ENCODE assay signal across 8 cellular contexts in the genomic region with DNA sequence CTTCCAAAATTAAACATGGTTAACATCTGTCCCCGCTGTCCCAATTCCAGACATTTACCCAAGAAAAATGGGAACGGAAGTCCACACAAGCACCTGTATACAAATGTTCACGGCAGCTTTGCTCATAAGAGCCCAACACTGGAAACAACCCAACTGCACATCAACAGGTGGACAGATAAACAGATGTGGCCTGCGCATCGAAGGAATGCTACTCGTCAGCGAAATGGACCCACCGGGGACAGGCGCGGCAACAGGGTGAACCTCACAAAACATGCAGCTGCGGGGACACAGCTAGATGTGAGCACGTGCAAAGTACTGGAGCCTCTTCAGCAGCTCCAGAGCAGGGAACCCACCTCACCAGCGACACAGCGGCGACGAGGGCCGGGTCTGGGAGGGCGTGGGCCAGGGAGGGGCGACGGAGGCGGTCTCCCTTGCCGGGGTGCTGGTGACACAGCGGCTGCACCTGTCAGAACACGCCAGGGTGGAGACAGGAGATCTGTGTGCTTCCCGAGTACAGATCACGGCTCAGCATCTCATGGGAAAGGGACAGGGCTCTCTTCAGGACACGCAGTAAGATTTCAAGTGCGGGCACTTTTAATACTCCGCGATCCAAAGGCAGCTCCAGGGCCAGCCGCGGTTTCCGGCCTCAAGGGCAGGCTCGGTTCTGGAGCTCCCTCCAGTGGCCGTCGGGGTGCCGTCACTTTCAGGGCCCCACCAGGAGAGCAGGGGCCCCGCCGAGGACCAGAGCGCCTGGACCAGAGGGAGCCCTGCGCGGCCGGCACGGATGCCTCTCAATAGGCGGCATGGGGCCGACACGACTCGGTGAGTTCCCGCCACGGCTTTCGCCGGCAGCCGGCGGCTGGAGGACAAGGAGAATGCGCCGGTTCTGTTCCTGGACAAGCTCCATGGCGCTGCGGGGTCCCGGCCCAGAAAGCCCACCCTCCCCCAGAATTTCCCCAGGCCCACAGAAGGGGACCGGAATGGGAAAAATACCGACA. TPM values are rescaled to one million over a fixed set of nuclear protein-coding genes. Genes with fewer than 3 reads are reported as not detected.
DNase-seq lines count a peak whose midpoint lies in the region; TF ChIP-seq lines count a peak whose summit lies in the region.

No MANE protein-coding gene starts in this region.

- H4K20me1 ChIP-seq in osteoblast (ENCODE audit: insufficient read depth, low read length) = peaks cover 43% of the 10 kb centered on the region

- DNase-seq in AML-193 (lab: John Stamatoyannopoulos, UW) (peak; percentile 34 to 47), GM19238 (ENCODE audit: insufficient read length, low spot score) (peak; percentile 98), HT1080 (ENCODE audit: low read depth) (peak; percentile 63), SJSA1 (ENCODE audit: low read depth in 1 of 2, low spot score in 2 of 2) (peak; percentile 57 to 79), activated gamma-delta T cell (lab: John Stamatoyannopoulos, UW) (peak; percentile 54), foreskin melanocyte (peak; percentile 53), osteoblast (ENCODE audit: insufficient read length, low spot score, missing footprints) (peak; percentile 100), testis (peak; percentile 87)

- H3K9me3 ChIP-seq in SJSA1 (replicated peaks) = no peaks in the 10 kb centered on the region
- H3K9me3 ChIP-seq in osteoblast (ENCODE audit: low read depth, low read length) = no peaks in the 10 kb centered on the region
- H3K9me3 ChIP-seq in testis = no peaks in the 10 kb centered on the region

- 33 to 59% methylated on average over 23 to 60 of the region's 61 CpGs for WGBS in testis, 2 donors

- no peaks in the 10 kb centered on the region for H3K79me2 ChIP-seq in osteoblast (ENCODE audit: insufficient read depth, low read length)

- H3K4me2 ChIP-seq in osteoblast (ENCODE audit: insufficient read depth, low read length) = peak overlapping the region; percentile 71

- H3K27me3 ChIP-seq in SJSA1 (replicated peaks) = no peaks in the 10 kb centered on the region; the same call in 1 of the 2 replicates
- H3K27me3 ChIP-seq in osteoblast (ENCODE audit: insufficient read depth, low read length) = no peaks in the 10 kb centered on the region
- no peaks in the 10 kb centered on the region for H3K27me3 ChIP-seq in testis

- peaks cover 7% of the 10 kb centered on the region for H3K4me1 ChIP-seq in SJSA1 (replicated peaks)
- H3K4me1 ChIP-seq in osteoblast (ENCODE audit: insufficient read depth, low read length) = peaks cover 5% of the 10 kb centered on the region
- peaks cover 7% of the 10 kb centered on the region for H3K4me1 ChIP-seq in testis

- H3K27ac ChIP-seq in SJSA1 (no peak overlapping the region), osteoblast (ENCODE audit: low read depth, low read length) (no peak overlapping the region), testis (no peak overlapping the region)

- no peak for TF ChIP-seq POLR2A in testis (IDR thresholded peaks at IDR 0.05)

- H2AFZ ChIP-seq in osteoblast (ENCODE audit: low read length) = peak overlapping the region; percentile 34

- no peaks in the 10 kb centered on the region for H3K36me3 ChIP-seq in SJSA1
- H3K36me3 ChIP-seq in osteoblast (ENCODE audit: insufficient read depth, low read length) = no peaks in the 10 kb centered on the region
- H3K36me3 ChIP-seq in testis (ENCODE audit: low read depth, missing control alignments) = no peaks in the 10 kb centered on the region

- no peak overlapping the region for H3K4me3 ChIP-seq in SJSA1
- peak overlapping the region; percentile 53 for H3K4me3 ChIP-seq in osteoblast (ENCODE audit: insufficient read depth, low read length)
- no peak overlapping the region for H3K4me3 ChIP-seq in testis

- intact Hi-C loops in testis (cut with DNase I; ENCODE audit: low total_unique reads) = loop anchor here (2.0 kb wide), 1 partner anchor 73 kb away; no protein-coding TSS in a partner anchor

- TF ChIP-seq CTCF in osteoblast (IDR thresholded peaks at IDR 0.05; ENCODE audit: extremely low read depth, low read depth, low read length) = peak; percentile 77
- TF ChIP-seq CTCF in testis (IDR thresholded peaks at IDR 0.05) = peak; percentile 87 to 93 (median 90)

RNA-seq across cellular contexts. Expression of gene GPR146, which starts 21.2 kb away (rescaled TPM):
- total RNA-seq in HT1080 (2014; rRNA removed; shearing (Covaris generic)) = 1.1 and 1.9 TPM in 2 replicates
- 2.3 and 4.0 TPM in 2 replicates for polyA plus RNA-seq in HT1080 (2015; cell fraction: cytosol; rRNA removed)
- polyA plus RNA-seq in HT1080 (2015; cell fraction: nucleus; rRNA removed) = 1.9 and 3.7 TPM in 2 replicates
- 0.08 and 0.72 TPM in 2 replicates for total RNA-seq in SJSA1 (2014; rRNA removed; shearing (Covaris generic))
- total RNA-seq in osteoblast (3.5 and 5.1 TPM in 2 replicates), testis (10 to 100 TPM; 14.2 to 14.4 TPM)
- polyA plus RNA-seq in testis (ENCODE audit: insufficient read depth, low read depth, low replicate concordance) = 5.3 TPM

RNA-seq across cellular contexts. Expression of gene GPER1, which starts 22.4 kb away (rescaled TPM):
- 0.84 and 1.8 TPM in 2 replicates for total RNA-seq in HT1080 (2014; rRNA removed; shearing (Covaris generic))
- 0.80 and 1.3 TPM in 2 replicates for polyA plus RNA-seq in HT1080 (2015; cell fraction: cytosol; rRNA removed)
- 0.61 and 1.3 TPM in 2 replicates for polyA plus RNA-seq in HT1080 (2015; cell fraction: nucleus; rRNA removed)
- total RNA-seq in SJSA1 (2014; rRNA removed; shearing (Covaris generic)) = not detected in 2 replicates
- total RNA-seq in osteoblast (10.3 and 10.5 TPM in 2 replicates), testis (1 to 10 TPM; 3.2 to 3.4 TPM)
- polyA plus RNA-seq in testis (ENCODE audit: insufficient read depth, low read depth, low replicate concordance) = 3.5 TPM

Comparison
In these comparisons a context has a peak if more than half of its experiments do, and no peak if none do; other contexts are left out.
1. DNase-seq: peak in every context shown above with its lines; median percentile 100 in osteoblast; 98 in GM19238; 87 in testis; 68 in SJSA1; 63 in HT1080; 54 in activated gamma-delta T cell; 53 in foreskin melanocyte; 40 in AML-193.